8 cellular contexts compared by ENCODE assay signal in the genomic region with DNA sequence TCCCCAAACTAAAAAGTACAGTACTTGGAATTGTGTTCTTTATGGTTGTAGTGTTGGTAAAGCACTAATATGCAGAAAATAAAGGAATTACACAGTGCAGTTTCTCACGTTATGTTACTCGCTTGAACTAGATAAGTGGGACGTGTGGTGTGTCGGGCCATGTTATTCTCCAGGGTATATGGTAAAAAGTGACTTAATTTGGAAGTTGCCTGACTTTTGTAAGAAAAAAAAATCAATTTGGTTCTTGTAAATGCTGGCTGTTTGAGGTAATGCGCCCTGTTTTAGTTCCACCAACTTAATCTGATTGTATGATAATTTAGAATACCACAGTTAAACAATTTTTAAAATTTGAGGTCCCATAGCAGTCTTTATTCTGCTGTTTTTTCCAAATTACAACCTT. TPM values are rescaled to one million over a fixed set of nuclear protein-coding genes. Genes with fewer than 3 reads are reported as not detected.
DNase-seq lines count a peak whose midpoint lies in the region; ATAC-seq and TF ChIP-seq lines count a peak whose summit lies in the region.

No MANE protein-coding gene starts in this region.

- H3K27me3 Mint-ChIP-seq in central memory CD8-positive, alpha-beta T cell: no peaks in the 10 kb centered on the region
- peaks cover 4% of the 10 kb centered on the region for H3K27me3 Mint-ChIP-seq in nephron progenitor cell (ENCODE audit: low read depth, poor library complexity)

- no peak for TF ChIP-seq CTCF in nephron progenitor cell (IDR thresholded peaks at IDR 0.05)

- DNase-seq in Karpas-422 (peak; percentile 71), nephron progenitor cell (no peak), NK-92 (lab: John Stamatoyannopoulos, UW; ENCODE audit: unreplicated experiment) (no peak), putamen (ENCODE audit: low spot score) (no peak)
- no peak for DNase-seq in central memory CD8-positive, alpha-beta T cell (ENCODE audit: low spot score in 2 of 2)

- H3K9me3 Mint-ChIP-seq in central memory CD8-positive, alpha-beta T cell: no peaks in the 10 kb centered on the region
- H3K9me3 Mint-ChIP-seq in nephron progenitor cell: peaks cover 3% of the 10 kb centered on the region

- H3K4me1 Mint-ChIP-seq in central memory CD8-positive, alpha-beta T cell: peaks cover 56% of the 10 kb centered on the region
- peaks cover 43% of the 10 kb centered on the region for H3K4me1 Mint-ChIP-seq in nephron progenitor cell

- H3K9ac ChIP-seq in BLaER1 (no peak overlapping the region), Karpas-422 (ENCODE audit: low read length) (peak overlapping the region; percentile 3)

- no peak for ATAC-seq in central memory CD8-positive, alpha-beta T cell (replicated peaks; ENCODE audit: extremely low read depth, poor library complexity, severe bottlenecking)
- ATAC-seq in GM21447 (IDR thresholded peaks at IDR 0.05; ENCODE audit: unreplicated experiment): no peak
- no peak for ATAC-seq in HG03442 (IDR thresholded peaks at IDR 0.05; ENCODE audit: unreplicated experiment)

- H4K20me1 ChIP-seq in BLaER1: peaks cover 58% of the 10 kb centered on the region
- peaks cover 31% of the 10 kb centered on the region for H4K20me1 ChIP-seq in Karpas-422 (ENCODE audit: insufficient read depth, low read depth, low read length)

- H3K36me3 ChIP-seq in BLaER1: peaks cover 22% of the 10 kb centered on the region; the same call in 1 of the 2 replicates
- H3K36me3 ChIP-seq in Karpas-422 (ENCODE audit: insufficient read depth, low read length): peaks cover 32% of the 10 kb centered on the region

- H3K4me3 ChIP-seq in BLaER1 (peak overlapping the region; percentile 88; the same call in 1 of the 2 replicates), Karpas-422 (ENCODE audit: low read length) (peak overlapping the region; percentile 98)

- no peaks in the 10 kb centered on the region for H3K9me3 ChIP-seq in BLaER1
- H3K9me3 ChIP-seq in Karpas-422 (ENCODE audit: low read length): no peaks in the 10 kb centered on the region

- H3K27ac ChIP-seq in BLaER1 (no peak overlapping the region), Karpas-422 (ENCODE audit: low read length) (peak overlapping the region; percentile 91)

- H3K27ac Mint-ChIP-seq in central memory CD8-positive, alpha-beta T cell (ENCODE audit: low read depth): peak overlapping the region; percentile 95
- no peak overlapping the region for H3K27ac Mint-ChIP-seq in nephron progenitor cell

- H3K4me2 ChIP-seq in BLaER1 (peak overlapping the region; percentile 92), Karpas-422 (ENCODE audit: low read depth, low read length, poor library complexity, severe bottlenecking) (peak overlapping the region; percentile 72)

- H3K4me1 ChIP-seq in BLaER1: peaks cover 47% of the 10 kb centered on the region
- peaks cover 53% of the 10 kb centered on the region for H3K4me1 ChIP-seq in Karpas-422 (ENCODE audit: low read length)

- H3K79me2 ChIP-seq in Karpas-422 (ENCODE audit: low read length): peaks cover 55% of the 10 kb centered on the region

- no peaks in the 10 kb centered on the region for H3K27me3 ChIP-seq in BLaER1
- no peaks in the 10 kb centered on the region for H3K27me3 ChIP-seq in Karpas-422 (ENCODE audit: low read length)

- peak overlapping the region; percentile 91 for H3K4me3 Mint-ChIP-seq in central memory CD8-positive, alpha-beta T cell
- H3K4me3 Mint-ChIP-seq in nephron progenitor cell: peak overlapping the region; percentile 62

- no peak overlapping the region for H2AFZ ChIP-seq in Karpas-422 (ENCODE audit: low read length)

- peaks cover 51% of the 10 kb centered on the region for H3K36me3 Mint-ChIP-seq in central memory CD8-positive, alpha-beta T cell (ENCODE audit: insufficient read depth)
- H3K36me3 Mint-ChIP-seq in nephron progenitor cell (ENCODE audit: low read depth): peaks cover 39% of the 10 kb centered on the region

- no peaks in the 10 kb centered on the region for H3K9me2 ChIP-seq in Karpas-422 (replicated peaks; ENCODE audit: insufficient read depth, low read length)

RNA-seq across cellular contexts. Expression of a gene that starts 4.1 kb away (rescaled TPM):
- total RNA-seq in Karpas-422 (2014; rRNA removed; shearing (Covaris generic); ENCODE audit: low replicate concordance): 55.0 and 58.9 TPM in 2 replicates

RNA-seq across cellular contexts. Expression of a gene that starts 44.4 kb away (rescaled TPM):
- total RNA-seq in Karpas-422 (2014; rRNA removed; shearing (Covaris generic); ENCODE audit: low replicate concordance): 66.7 and 160 TPM in 2 replicates
